Comparison of ENCODE assay signal across 19 cellular contexts in genomic region chr3:114207768-114208167, GRCh38. TPM values are rescaled to one million over a fixed set of nuclear protein-coding genes. Genes with fewer than 3 reads are reported as not detected.
DNase-seq lines count a peak whose midpoint lies in the region; ATAC-seq and FAIRE-seq lines count a peak whose summit lies in the region.
"Had no signal": no experiment of that assay in that cellular context is flagged by ENCODE, and none has a peak within 500 bp of the region (broad histone marks: within the 10 kb centered on the region; RNA-seq: fewer than 3 reads in every experiment).

No MANE protein-coding gene starts in this region.

- no peaks in the 10 kb centered on the region for H3K9me3 ChIP-seq in CD4-positive, alpha-beta memory T cell (ENCODE audit: control insufficient read depth in 1 of 2, low read length in 2 of 2)
- H3K9me3 ChIP-seq: body of pancreas had no signal

- intact Hi-C loops in CD4-positive, alpha-beta memory T cell (cut with micrococcal nuclease), result no loop called here

- no peaks in the 10 kb centered on the region for H3K27me3 Mint-ChIP-seq in CD4-positive, alpha-beta memory T cell

- no peaks in the 10 kb centered on the region for H3K27me3 ChIP-seq in CD4-positive, alpha-beta memory T cell (ENCODE audit: insufficient read depth, low read length)

- no peak overlapping the region for H3K4me3 ChIP-seq in CD4-positive, alpha-beta memory T cell (ENCODE audit: low read length in 2 of 2)
- H3K4me3 ChIP-seq: body of pancreas had no signal

- no peaks in the 10 kb centered on the region for H3K36me3 Mint-ChIP-seq in CD4-positive, alpha-beta memory T cell

- H3K4me3 Mint-ChIP-seq in CD4-positive, alpha-beta memory T cell, result no peak overlapping the region

- peaks cover 0 to 4% (median 2%) of the 10 kb centered on the region in 4 donors for H3K4me1 Mint-ChIP-seq in CD4-positive, alpha-beta memory T cell

- H3K27ac Mint-ChIP-seq in CD4-positive, alpha-beta memory T cell, result no peak overlapping the region
- H3K27ac Mint-ChIP-seq: progenitor cell of endocrine pancreas had no signal

- H3K36me3 ChIP-seq in CD4-positive, alpha-beta memory T cell (ENCODE audit: insufficient read depth, low read length), result no peaks in the 10 kb centered on the region

- ATAC-seq in GM19438 (IDR thresholded peaks at IDR 0.05; ENCODE audit: low read depth, unreplicated experiment) (peak; percentile 84), HG02852 (IDR thresholded peaks at IDR 0.05; ENCODE audit: unreplicated experiment) (peak; percentile 84), HG03520 (IDR thresholded peaks at IDR 0.05; ENCODE audit: unreplicated experiment) (peak; percentile 83)
- ATAC-seq: body of pancreas had no signal

- POLR2A ChIA-PET in CD4-positive, alpha-beta memory T cell (lab: Charles Lee; ENCODE audit: partially characterized antibody), result no interaction called here

- no peaks in the 10 kb centered on the region for H3K9me3 Mint-ChIP-seq in CD4-positive, alpha-beta memory T cell

- H3K4me1 ChIP-seq in CD4-positive, alpha-beta memory T cell (ENCODE audit: insufficient read depth, low read length), result peaks cover 11% of the 10 kb centered on the region
- H3K4me1 ChIP-seq: body of pancreas had no signal

- no peak overlapping the region for H3K27ac ChIP-seq in CD4-positive, alpha-beta memory T cell (ENCODE audit: low read depth, low read length)
- H3K27ac ChIP-seq: body of pancreas, KMS-11 had no signal

- DNase-seq in GM18507 (ENCODE audit: extremely low spot score, insufficient read length, low read depth) (no peak), DMS153 treated with DMSO at 0.1 percent for 48 hours (lab: John Stamatoyannopoulos, UW; ENCODE audit: unreplicated experiment) (no peak), HPDE6-E6E7 (ENCODE audit: extremely low spot score) (no peak)
- DNase-seq in CD4-positive, alpha-beta memory T cell, result no peak
- DNase-seq in activated CD4-positive, alpha-beta T cell treated with anti-CD3 and anti-CD28 coated beads, Interleukin-2, amount 50 U/mL, for 4 hours, result no peak
- DNase-seq: activated T-cell treated with anti-CD3 and anti-CD28 coated beads, Interleukin-2, amount 50 U/mL, for 48 hours; body of pancreas; hippocampal formation; mesendoderm; NCI-H2171 had no signal

- peak; percentile 64 for FAIRE-seq in GM18507 (lab: Jason Lieb, UNC)
- FAIRE-seq: H1 had no signal

- CTCF ChIA-PET in CD4-positive, alpha-beta memory T cell (lab: Charles Lee; ENCODE audit: partially characterized antibody), result interaction anchor here (1.1 kb wide), 1 partner anchor 88 kb away, joined by 3 read pairs; no protein-coding TSS in a partner anchor

RNA-seq across cellular contexts. Expression of gene DRD3, which starts 28.9 kb away (rescaled TPM):
- under 1 TPM; 0.28 to 0.35 TPM for total RNA-seq in CD4-positive, alpha-beta memory T cell
- not detected for polyA plus RNA-seq in CD4-positive, alpha-beta memory T cell
- total RNA-seq: body of pancreas, progenitor cell of endocrine pancreas, RPMI7951, subcutaneous adipose tissue had no signal
- polyA plus RNA-seq: BJ had no signal

RNA-seq across cellular contexts. Expression of gene ZNF80, which starts 29.6 kb away (rescaled TPM):
- total RNA-seq in CD4-positive, alpha-beta memory T cell, result 1 to 10 TPM; 1.1 TPM
- under 1 TPM; 0.34 to 0.64 TPM for polyA plus RNA-seq in CD4-positive, alpha-beta memory T cell
- total RNA-seq: body of pancreas, H1, progenitor cell of endocrine pancreas, RPMI7951 had no signal
- polyA plus RNA-seq: BJ, H1 had no signal
